8 cellular contexts compared by ENCODE assay signal in genomic region chr1:150235436-150235851, GRCh38. TPM values are rescaled to one million over a fixed set of nuclear protein-coding genes. Genes with fewer than 3 reads are reported as not detected.
A peak's percentile ranks its signal among the peaks of the same experiment; 100 is the strongest.
DNase-seq lines count a peak whose midpoint lies in the region; ATAC-seq, FAIRE-seq and TF ChIP-seq lines count a peak whose summit lies in the region.

No MANE protein-coding gene starts in this region.

- FAIRE-seq in endothelial cell of umbilical vein (lab: Jason Lieb, UNC), result no peak

- H3K9me1 ChIP-seq in endothelial cell of umbilical vein (replicated peaks; ENCODE audit: control insufficient read depth, extremely low read depth, insufficient read depth, low read length), result no peaks in the 10 kb centered on the region

- peaks cover 7% of the 10 kb centered on the region for H3K27me3 Mint-ChIP-seq in activated CD8-positive, alpha-beta T cell treated with anti-CD3 and anti-CD28 coated beads, Interleukin-2, amount 10 ng/mL, durations not matched to agents 7 days and 5 days (ENCODE audit: low read depth)
- H3K27me3 Mint-ChIP-seq in activated CD8-positive, alpha-beta T cell treated with anti-CD3 and anti-CD28 coated beads for 36 hours, result no peaks in the 10 kb centered on the region
- H3K27me3 Mint-ChIP-seq in neural progenitor cell (ENCODE audit: insufficient read depth, low read depth), result peaks cover 10% of the 10 kb centered on the region

- peaks cover 33% of the 10 kb centered on the region for H3F3A ChIP-seq in neural progenitor cell (ENCODE audit: low read depth)

- DNase-seq in activated CD8-positive, alpha-beta T cell treated with anti-CD3 and anti-CD28 coated beads, Interleukin-2, amount 10 ng/mL, durations not matched to agents 7 days and 5 days, result peak; percentile 49
- DNase-seq in activated CD8-positive, alpha-beta T cell treated with anti-CD3 and anti-CD28 coated beads for 36 hours, result no peak
- DNase-seq in Peyer's patch (peak in 2 of 3 donors; percentile 37 to 57), endothelial cell of umbilical vein (ENCODE audit: low read depth, low spot score) (peak; percentile 41), neural progenitor cell (ENCODE audit: low spot score) (peak; percentile 24), occipital lobe (lab: John Stamatoyannopoulos, UW) (no peak)

- H3K36me3 Mint-ChIP-seq in activated CD8-positive, alpha-beta T cell treated with anti-CD3 and anti-CD28 coated beads, Interleukin-2, amount 10 ng/mL, durations not matched to agents 7 days and 5 days (ENCODE audit: low read depth), result peaks cover 25% of the 10 kb centered on the region
- peaks cover 18% of the 10 kb centered on the region for H3K36me3 Mint-ChIP-seq in activated CD8-positive, alpha-beta T cell treated with anti-CD3 and anti-CD28 coated beads for 36 hours (ENCODE audit: low read depth)
- H3K36me3 Mint-ChIP-seq in neural progenitor cell, result peaks cover 10% of the 10 kb centered on the region

- H3K4me2 ChIP-seq in endothelial cell of umbilical vein (ENCODE audit: insufficient read depth, low read length) (peak overlapping the region; percentile 96), neural progenitor cell (peak overlapping the region; percentile 91)

- H3K4me1 ChIP-seq in Peyer's patch (peaks cover 0 to 12% (median 0%) of the 10 kb centered on the region in 4 donors), endothelial cell of umbilical vein (ENCODE audit: control insufficient read depth, extremely low read depth, insufficient read depth, low read length) (peaks cover 11% of the 10 kb centered on the region), neural progenitor cell (peaks cover 9% of the 10 kb centered on the region)

- H3K36me3 ChIP-seq in Peyer's patch (no peaks in the 10 kb centered on the region), endothelial cell of umbilical vein (ENCODE audit: control insufficient read depth in 2 of 2, extremely low read depth in 1 of 2, insufficient read depth in 2 of 2, low read length in 2 of 2) (no peaks in the 10 kb centered on the region), neural progenitor cell (peaks cover 12% of the 10 kb centered on the region)

- no TSS peak for BruUV-seq in endothelial cell of umbilical vein (replicated peaks; lab: Mats Ljungman, UMichigan)

- POLR2A ChIA-PET in activated CD8-positive, alpha-beta T cell treated with anti-CD3 and anti-CD28 coated beads, Interleukin-2, amount 10 ng/mL, durations not matched to agents 7 days and 5 days (lab: Charles Lee), result interaction anchor here (0.7 to 3.9 kb wide), 9 partner anchors 10 to 392 kb away, joined by 3 to 64 read pairs (median 7); partner anchors contain the start of genes APH1A and MCL1
- POLR2A ChIA-PET in activated CD8-positive, alpha-beta T cell treated with anti-CD3 and anti-CD28 coated beads for 36 hours (lab: Charles Lee), result interaction anchor here (0.7 to 2.2 kb wide), 15 partner anchors 10 to 392 kb away, joined by 3 to 21 read pairs (median 4); a partner anchor contains a TSS
- POLR2A ChIA-PET in endothelial cell of umbilical vein (lab: Charles Lee), result no interaction called here

- H3K27me3 ChIP-seq in Peyer's patch (no peaks in the 10 kb centered on the region), endothelial cell of umbilical vein (ENCODE audit: control insufficient read depth in 2 of 2, insufficient read depth in 2 of 2, low read length in 2 of 2) (no peaks in the 10 kb centered on the region), neural progenitor cell (no peaks in the 10 kb centered on the region)

- H3K4me3 ChIP-seq in Peyer's patch, result peak overlapping the region; percentile 68 to 86 (median 74)
- H3K4me3 ChIP-seq in endothelial cell of umbilical vein (replicated peaks in 1 of 3; ENCODE audit: insufficient read depth in 1 of 3, low read depth in 1 of 3, low read length in 3 of 3), result peak overlapping the region; percentile 72 to 95 (median 86)
- peak overlapping the region; percentile 94 for H3K4me3 ChIP-seq in neural progenitor cell

- peaks cover 21% of the 10 kb centered on the region for H3K4me1 Mint-ChIP-seq in activated CD8-positive, alpha-beta T cell treated with anti-CD3 and anti-CD28 coated beads, Interleukin-2, amount 10 ng/mL, durations not matched to agents 7 days and 5 days (ENCODE audit: low read depth)
- peaks cover 12% of the 10 kb centered on the region for H3K4me1 Mint-ChIP-seq in activated CD8-positive, alpha-beta T cell treated with anti-CD3 and anti-CD28 coated beads for 36 hours (ENCODE audit: low read depth)
- H3K4me1 Mint-ChIP-seq in neural progenitor cell, result peaks cover 18% of the 10 kb centered on the region

- peak overlapping the region; percentile 84 for H2AFZ ChIP-seq in endothelial cell of umbilical vein (ENCODE audit: low read depth, low read length)
- H2AFZ ChIP-seq in neural progenitor cell (replicated peaks), result no peak overlapping the region

- peak overlapping the region; percentile 89 to 97 (median 94) for H3K27ac ChIP-seq in Peyer's patch
- peak overlapping the region; percentile 61 for H3K27ac ChIP-seq in endothelial cell of umbilical vein (ENCODE audit: insufficient read depth, low read depth, low read length)
- peak overlapping the region; percentile 77 for H3K27ac ChIP-seq in neural progenitor cell

- ATAC-seq in activated CD8-positive, alpha-beta T cell treated with anti-CD3 and anti-CD28 coated beads, Interleukin-2, amount 10 ng/mL, durations not matched to agents 7 days and 5 days, result no peak
- no peak for ATAC-seq in activated CD8-positive, alpha-beta T cell treated with anti-CD3 and anti-CD28 coated beads for 36 hours
- ATAC-seq in HG03520 (IDR thresholded peaks at IDR 0.05; ENCODE audit: unreplicated experiment), result no peak
- no peak for ATAC-seq in GM21723 (IDR thresholded peaks at IDR 0.05; ENCODE audit: unreplicated experiment)

- TF ChIP-seq CTCF in activated CD8-positive, alpha-beta T cell treated with anti-CD3 and anti-CD28 coated beads for 36 hours (IDR thresholded peaks at IDR 0.05), result no peak
- TF ChIP-seq CTCF in Peyer's patch (IDR thresholded peaks at IDR 0.05) (no peak), endothelial cell of umbilical vein (IDR thresholded peaks at IDR 0.05; ENCODE audit: extremely low read depth in 1 of 2, insufficient read depth in 1 of 2, low read depth in 1 of 2, low read length in 2 of 2) (no peak), neural progenitor cell (IDR thresholded peaks at IDR 0.05) (no peak)

- H3K79me2 ChIP-seq in endothelial cell of umbilical vein (ENCODE audit: control insufficient read depth, insufficient read depth, low read length), result peaks cover 40% of the 10 kb centered on the region
- peaks cover 55% of the 10 kb centered on the region for H3K79me2 ChIP-seq in neural progenitor cell (ENCODE audit: low read depth)

- CTCF ChIA-PET in activated CD8-positive, alpha-beta T cell treated with anti-CD3 and anti-CD28 coated beads, Interleukin-2, amount 10 ng/mL, durations not matched to agents 7 days and 5 days (lab: Charles Lee), result no interaction called here
- CTCF ChIA-PET in activated CD8-positive, alpha-beta T cell treated with anti-CD3 and anti-CD28 coated beads for 36 hours (lab: Charles Lee), result interaction anchor here (1.1 to 2.7 kb wide), 4 partner anchors 20 to 48 kb away, joined by 3 to 16 read pairs (median 3); no protein-coding TSS in a partner anchor
- CTCF ChIA-PET in endothelial cell of umbilical vein (lab: Charles Lee), result interaction anchor here (1.1 to 1.2 kb wide), 2 partner anchors 46 to 48 kb away, joined by 3 to 5 read pairs; no protein-coding TSS in a partner anchor

- H3K9me3 Mint-ChIP-seq in activated CD8-positive, alpha-beta T cell treated with anti-CD3 and anti-CD28 coated beads, Interleukin-2, amount 10 ng/mL, durations not matched to agents 7 days and 5 days (ENCODE audit: insufficient read depth), result no peaks in the 10 kb centered on the region
- no peaks in the 10 kb centered on the region for H3K9me3 Mint-ChIP-seq in activated CD8-positive, alpha-beta T cell treated with anti-CD3 and anti-CD28 coated beads for 36 hours
- H3K9me3 Mint-ChIP-seq in neural progenitor cell, result no peaks in the 10 kb centered on the region

- H3K9ac ChIP-seq in endothelial cell of umbilical vein (replicated peaks; ENCODE audit: extremely low read depth, insufficient read depth, low read length) (peak overlapping the region; percentile 91), neural progenitor cell (peak overlapping the region; percentile 79)

- H3K4me3 Mint-ChIP-seq in activated CD8-positive, alpha-beta T cell treated with anti-CD3 and anti-CD28 coated beads, Interleukin-2, amount 10 ng/mL, durations not matched to agents 7 days and 5 days, result no peak overlapping the region
- H3K4me3 Mint-ChIP-seq in activated CD8-positive, alpha-beta T cell treated with anti-CD3 and anti-CD28 coated beads for 36 hours, result no peak overlapping the region
- no peak overlapping the region for H3K4me3 Mint-ChIP-seq in neural progenitor cell

- dilution Hi-C loops in endothelial cell of umbilical vein (cut with MboI; ENCODE audit: extremely low pct_ligation_motif_present, low sequenced_read_pairs), result no loop called here

- H4K20me1 ChIP-seq in endothelial cell of umbilical vein (replicated peaks; ENCODE audit: control insufficient read depth, extremely low read depth, insufficient read depth, low read length) (no peaks in the 10 kb centered on the region), neural progenitor cell (ENCODE audit: low read depth) (peaks cover 21% of the 10 kb centered on the region)

- H3K9me3 ChIP-seq in Peyer's patch (no peaks in the 10 kb centered on the region), endothelial cell of umbilical vein (replicated peaks; ENCODE audit: control insufficient read depth, insufficient read depth, low read length) (no peaks in the 10 kb centered on the region), neural progenitor cell (ENCODE audit: low read depth) (no peaks in the 10 kb centered on the region)

- H3K27ac Mint-ChIP-seq in activated CD8-positive, alpha-beta T cell treated with anti-CD3 and anti-CD28 coated beads, Interleukin-2, amount 10 ng/mL, durations not matched to agents 7 days and 5 days, result no peak overlapping the region
- no peak overlapping the region for H3K27ac Mint-ChIP-seq in activated CD8-positive, alpha-beta T cell treated with anti-CD3 and anti-CD28 coated beads for 36 hours
- H3K27ac Mint-ChIP-seq in neural progenitor cell, result no peak overlapping the region

- TF ChIP-seq POLR2A in Peyer's patch (IDR thresholded peaks at IDR 0.05), result no peak
- no peak for TF ChIP-seq POLR2A in endothelial cell of umbilical vein (IDR thresholded peaks at IDR 0.05; ENCODE audit: low read depth, low read length)

- intact Hi-C loops in activated CD8-positive, alpha-beta T cell treated with anti-CD3 and anti-CD28 coated beads for 36 hours (cut with micrococcal nuclease), result no loop called here
- intact Hi-C loops in endothelial cell of umbilical vein (cut with micrococcal nuclease), result loop anchor here (5.0 to 10.0 kb wide), 2 partner anchors 132 to 959 kb away; partner anchors contain the start of genes PIP5K1A and VPS72

RNA-seq across cellular contexts. Expression of gene ANP32E, which starts 0.5 kb away (rescaled TPM):
- total RNA-seq in activated CD8-positive, alpha-beta T cell treated with anti-CD3 and anti-CD28 coated beads, Interleukin-2, amount 10 ng/mL, durations not matched to agents 7 days and 5 days, result 100 to 1,000 TPM; 155 to 161 TPM
- total RNA-seq in activated CD8-positive, alpha-beta T cell treated with anti-CD3 and anti-CD28 coated beads for 36 hours, result 100 to 1,000 TPM; 174 to 185 TPM
- 10 to 100 TPM in 2 of 4 donors, 1 to 10 TPM in 2; 7.3 to 24.8 (median 9.9) TPM for total RNA-seq in Peyer's patch
- 53.4 and 57.9 TPM in 2 replicates for total RNA-seq in endothelial cell of umbilical vein
- 3.9 and 6.8 TPM in 2 replicates for polyA plus RNA-seq in endothelial cell of umbilical vein
- polyA plus RNA-seq in endothelial cell of umbilical vein (2011; cell fraction: cytosol; rRNA removed), result 10.6 and 11.9 TPM in 2 replicates
- 3.5 and 7.1 TPM in 2 replicates for polyA plus RNA-seq in endothelial cell of umbilical vein (2011; cell fraction: nucleus; rRNA removed)
- polyA plus RNA-seq in endothelial cell of umbilical vein (2012), result 31.5 and 53.0 TPM in 2 replicates
- polyA minus RNA-seq in endothelial cell of umbilical vein, result 24.6 and 25.3 TPM in 2 replicates
- 17.1 TPM for polyA minus RNA-seq in endothelial cell of umbilical vein (2011; cell fraction: cytosol; rRNA and poly(A)+ RNA removed)
- polyA minus RNA-seq in endothelial cell of umbilical vein (2011; cell fraction: nucleus; rRNA and poly(A)+ RNA removed), result 5.6 and 6.0 TPM in 2 replicates
- 108 and 201 TPM in 2 replicates for total RNA-seq in neural progenitor cell (ENCODE audit: low replicate concordance)
- 20.3 TPM for total RNA-seq in occipital lobe

RNA-seq across cellular contexts. Expression of gene CA14, which starts 22.1 kb away (rescaled TPM):
- not detected for total RNA-seq in activated CD8-positive, alpha-beta T cell treated with anti-CD3 and anti-CD28 coated beads, Interleukin-2, amount 10 ng/mL, durations not matched to agents 7 days and 5 days
- total RNA-seq in activated CD8-positive, alpha-beta T cell treated with anti-CD3 and anti-CD28 coated beads for 36 hours, result not detected
- total RNA-seq in Peyer's patch, result not detected
- total RNA-seq in endothelial cell of umbilical vein, result not detected in 2 replicates
- polyA plus RNA-seq in endothelial cell of umbilical vein, result not detected in 2 replicates
- polyA plus RNA-seq in endothelial cell of umbilical vein (2011; cell fraction: cytosol; rRNA removed), result not detected in 2 replicates
- polyA plus RNA-seq in endothelial cell of umbilical vein (2011; cell fraction: nucleus; rRNA removed), result not detected in 2 replicates
- 0.24 and 0.37 TPM in 2 replicates for polyA plus RNA-seq in endothelial cell of umbilical vein (2012)
- polyA minus RNA-seq in endothelial cell of umbilical vein, result not detected in 2 replicates
- not detected for polyA minus RNA-seq in endothelial cell of umbilical vein (2011; cell fraction: cytosol; rRNA and poly(A)+ RNA removed)
- not detected in 2 replicates for polyA minus RNA-seq in endothelial cell of umbilical vein (2011; cell fraction: nucleus; rRNA and poly(A)+ RNA removed)
- 56.4 and 64.4 TPM in 2 replicates for total RNA-seq in neural progenitor cell (ENCODE audit: low replicate concordance)
- total RNA-seq in occipital lobe, result 1.7 TPM

RNA-seq across cellular contexts. Expression of gene APH1A, which starts 33.4 kb away (rescaled TPM):
- total RNA-seq in activated CD8-positive, alpha-beta T cell treated with anti-CD3 and anti-CD28 coated beads, Interleukin-2, amount 10 ng/mL, durations not matched to agents 7 days and 5 days, result 100 to 1,000 TPM; 128 to 132 TPM
- total RNA-seq in activated CD8-positive, alpha-beta T cell treated with anti-CD3 and anti-CD28 coated beads for 36 hours, result 10 to 100 TPM; 83.7 to 87.4 TPM
- 100 to 1,000 TPM in 2 of 4 donors, 10 to 100 TPM in 2; 78.4 to 106 (median 99.3) TPM for total RNA-seq in Peyer's patch
- 157 and 165 TPM in 2 replicates for total RNA-seq in endothelial cell of umbilical vein
- polyA plus RNA-seq in endothelial cell of umbilical vein, result 325 and 344 TPM in 2 replicates
- 185 and 203 TPM in 2 replicates for polyA plus RNA-seq in endothelial cell of umbilical vein (2011; cell fraction: cytosol; rRNA removed)
- 325 and 331 TPM in 2 replicates for polyA plus RNA-seq in endothelial cell of umbilical vein (2011; cell fraction: nucleus; rRNA removed)
- polyA plus RNA-seq in endothelial cell of umbilical vein (2012), result 105 and 122 TPM in 2 replicates
- 287 and 355 TPM in 2 replicates for polyA minus RNA-seq in endothelial cell of umbilical vein
- 76.3 TPM for polyA minus RNA-seq in endothelial cell of umbilical vein (2011; cell fraction: cytosol; rRNA and poly(A)+ RNA removed)
- polyA minus RNA-seq in endothelial cell of umbilical vein (2011; cell fraction: nucleus; rRNA and poly(A)+ RNA removed), result 80.5 and 107 TPM in 2 replicates
- 63.0 and 118 TPM in 2 replicates for total RNA-seq in neural progenitor cell (ENCODE audit: low replicate concordance)
- 76.7 TPM for total RNA-seq in occipital lobe

RNA-seq across cellular contexts. Expression of gene C1orf54, which starts 37.1 kb away (rescaled TPM):
- total RNA-seq in activated CD8-positive, alpha-beta T cell treated with anti-CD3 and anti-CD28 coated beads, Interleukin-2, amount 10 ng/mL, durations not matched to agents 7 days and 5 days, result 1 to 10 TPM; 2.5 to 4.0 TPM
- total RNA-seq in activated CD8-positive, alpha-beta T cell treated with anti-CD3 and anti-CD28 coated beads for 36 hours, result 1 to 10 TPM in 1 of 2 experiments, under 1 TPM in 1; 0.90 to 1.3 TPM
- total RNA-seq in Peyer's patch (10 to 100 TPM in 1 of 4 donors, 1 to 10 TPM in 1, not detected in 2; 3.6 to 17.3 TPM), endothelial cell of umbilical vein (30.4 and 35.5 TPM in 2 replicates), neural progenitor cell (ENCODE audit: low replicate concordance) (19.7 and 26.7 TPM in 2 replicates), occipital lobe (9.2 TPM)
- polyA plus RNA-seq in endothelial cell of umbilical vein, result 52.6 and 66.9 TPM in 2 replicates
- 61.4 and 81.5 TPM in 2 replicates for polyA plus RNA-seq in endothelial cell of umbilical vein (2011; cell fraction: cytosol; rRNA removed)
- 19.5 and 27.2 TPM in 2 replicates for polyA plus RNA-seq in endothelial cell of umbilical vein (2011; cell fraction: nucleus; rRNA removed)
- polyA plus RNA-seq in endothelial cell of umbilical vein (2012), result 31.0 and 41.3 TPM in 2 replicates
- 10.8 and 12.9 TPM in 2 replicates for polyA minus RNA-seq in endothelial cell of umbilical vein
- polyA minus RNA-seq in endothelial cell of umbilical vein (2011; cell fraction: cytosol; rRNA and poly(A)+ RNA removed), result not detected
- 4.7 and 7.4 TPM in 2 replicates for polyA minus RNA-seq in endothelial cell of umbilical vein (2011; cell fraction: nucleus; rRNA and poly(A)+ RNA removed)

RNA-seq across cellular contexts. Expression of gene CIART, which starts 46.9 kb away (rescaled TPM):
- 1 to 10 TPM; 2.0 to 2.3 TPM for total RNA-seq in activated CD8-positive, alpha-beta T cell treated with anti-CD3 and anti-CD28 coated beads, Interleukin-2, amount 10 ng/mL, durations not matched to agents 7 days and 5 days
- total RNA-seq in activated CD8-positive, alpha-beta T cell treated with anti-CD3 and anti-CD28 coated beads for 36 hours, result 1 to 10 TPM; 3.6 to 5.1 TPM
- total RNA-seq in Peyer's patch, result 1 to 10 TPM; 1.7 to 5.7 (median 5.1) TPM
- total RNA-seq in endothelial cell of umbilical vein, result 1.0 and 2.4 TPM in 2 replicates
- 4.2 and 4.3 TPM in 2 replicates for polyA plus RNA-seq in endothelial cell of umbilical vein
- 2.4 TPM in 2 replicates for polyA plus RNA-seq in endothelial cell of umbilical vein (2011; cell fraction: cytosol; rRNA removed)
- polyA plus RNA-seq in endothelial cell of umbilical vein (2011; cell fraction: nucleus; rRNA removed), result 5.9 and 7.5 TPM in 2 replicates
- polyA plus RNA-seq in endothelial cell of umbilical vein (2012), result 1.3 and 1.5 TPM in 2 replicates
- polyA minus RNA-seq in endothelial cell of umbilical vein, result 3.7 and 4.0 TPM in 2 replicates
- not detected for polyA minus RNA-seq in endothelial cell of umbilical vein (2011; cell fraction: cytosol; rRNA and poly(A)+ RNA removed)
- 1.7 and 2.3 TPM in 2 replicates for polyA minus RNA-seq in endothelial cell of umbilical vein (2011; cell fraction: nucleus; rRNA and poly(A)+ RNA removed)
- 22.6 and 25.3 TPM in 2 replicates for total RNA-seq in neural progenitor cell (ENCODE audit: low replicate concordance)
- 2.5 TPM for total RNA-seq in occipital lobe

Comparison
In these comparisons a context has a peak if more than half of its experiments do, and no peak if none do; other contexts are left out.
1. DNase-seq: peak in activated CD8-positive, alpha-beta T cell treated with anti-CD3 and anti-CD28 coated beads, Interleukin-2, amount 10 ng/mL, durations not matched to agents 7 days and 5 days (single experiment), Peyer's patch (2 of 3), endothelial cell of umbilical vein (single experiment) and neural progenitor cell (single experiment); none in activated CD8-positive, alpha-beta T cell treated with anti-CD3 and anti-CD28 coated beads for 36 hours (single experiment) and occipital lobe (single experiment).
2. RNA of gene CA14, which starts 22.1 kb away (total RNA-seq): 56.4 to 64.4 TPM in neural progenitor cell; 1.7 TPM in occipital lobe (single experiment), not detected in Peyer's patch, not detected in activated CD8-positive, alpha-beta T cell treated with anti-CD3 and anti-CD28 coated beads for 36 hours, not detected in activated CD8-positive, alpha-beta T cell treated with anti-CD3 and anti-CD28 coated beads, Interleukin-2, amount 10 ng/mL, durations not matched to agents 7 days and 5 days and not detected in endothelial cell of umbilical vein; every median in the first group is over 10 times any median in the second.
3. Peak in every context shown above with its lines, with median percentiles within 50 percentile points of each other: H3K27ac ChIP-seq and H3K4me3 ChIP-seq.